In the genomic region with DNA sequence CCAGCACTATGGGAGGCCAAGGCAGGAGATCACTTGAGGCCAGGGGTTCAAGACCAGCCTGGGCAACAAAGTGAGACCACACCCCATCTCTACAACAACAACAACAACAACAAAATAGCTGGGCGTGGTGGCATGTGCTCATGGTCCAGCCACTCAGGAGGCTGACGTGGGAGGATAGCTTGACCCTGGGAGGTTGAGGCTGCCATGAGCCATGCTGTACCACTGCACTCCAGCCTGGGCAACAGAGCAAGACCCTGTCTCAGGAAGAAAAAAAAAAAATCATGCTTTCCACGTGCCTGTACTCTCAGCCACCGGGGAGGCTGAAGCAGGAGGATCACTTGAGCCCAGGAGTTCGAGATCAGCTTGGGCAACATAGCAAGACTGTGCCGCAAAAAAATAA, we compare ENCODE assay signal across 8 cellular contexts. TPM values are rescaled to one million over a fixed set of nuclear protein-coding genes. Genes with fewer than 3 reads are reported as not detected.
"Had no signal": no experiment of that assay in that cellular context is flagged by ENCODE, and none has a peak within 500 bp of the region (broad histone marks: within the 10 kb centered on the region; RNA-seq: fewer than 3 reads in every experiment).

No MANE protein-coding gene starts in this region.

- FAIRE-seq: G401.6, GM12878, GM12891, GM12892, GM18507, GM19239 had no signal

- H3K4me3 ChIP-seq: GM12878 had no signal

- DNase-seq: GDM1, GF-D8 had no signal

- ATAC-seq: GM12878 had no signal

RNA-seq across cellular contexts. Expression of a gene that starts 36.8 kb away (rescaled TPM):
- total RNA-seq: GM12878 had no signal
